ENCODE assay signal across 8 cellular contexts in the genomic region with DNA sequence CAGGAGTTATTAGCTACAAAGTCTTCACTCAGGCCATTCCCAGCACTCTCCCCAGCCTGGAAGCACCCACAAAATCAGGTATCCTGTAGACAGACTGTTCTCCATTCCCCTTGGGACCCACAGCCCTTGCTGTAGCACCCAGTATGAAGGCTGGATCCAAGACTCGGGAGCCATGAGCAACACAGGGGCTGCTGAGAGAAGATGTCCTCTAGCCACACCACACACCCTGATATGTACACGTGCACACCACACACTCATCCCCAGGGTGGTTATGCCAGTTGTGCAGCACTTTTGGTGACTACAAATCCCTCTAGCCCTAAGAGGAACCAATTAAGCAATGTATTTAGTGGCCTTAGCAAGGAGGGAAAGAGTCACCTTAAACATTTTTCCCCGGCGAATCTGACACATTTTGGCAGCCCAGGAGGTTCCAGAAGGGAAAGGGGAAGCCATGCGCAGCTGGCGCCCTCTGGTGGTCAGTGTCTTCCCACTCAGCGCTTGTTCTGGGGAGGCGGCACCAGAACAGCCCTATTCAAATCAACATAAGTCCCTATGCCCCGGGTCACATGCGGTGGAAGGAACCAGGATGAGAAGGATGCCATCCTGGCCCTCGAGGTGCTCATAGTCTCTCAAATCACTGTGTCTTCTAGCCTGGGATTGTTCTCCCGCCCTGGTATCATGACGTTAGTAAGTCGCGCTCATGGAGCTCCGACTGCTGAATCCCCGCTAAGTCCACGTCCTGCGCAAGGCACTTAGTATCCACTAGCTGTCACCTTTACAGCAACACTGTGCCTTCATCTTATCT.
A peak's percentile ranks its signal among the peaks of the same experiment; 100 is the strongest.
DNase-seq lines count a peak whose midpoint lies in the region; ATAC-seq and TF ChIP-seq lines count a peak whose summit lies in the region.

No MANE protein-coding gene starts in this region.

- TF ChIP-seq CTCF in omental fat pad (IDR thresholded peaks at IDR 0.05), result peak in 2 of 3 donors; percentile 73 to 81

- DNase-seq in C1 segment of cervical spinal cord (lab: John Stamatoyannopoulos, UW) (peak in 13 of 14 donors; percentile 14 to 78 (median 55)), KBM-7 (peak; percentile 94), RPMI8226 (peak; percentile 67), foreskin melanocyte (peak; percentile 72), omental fat pad (ENCODE audit: low spot score) (peak; percentile 83), substantia nigra (lab: John Stamatoyannopoulos, UW) (peak in 41 of 49 donors; percentile 8 to 84 (median 59))
- DNase-seq in activated T-helper 9 cell treated with anti-CD3 and anti-CD28 coated beads, Interleukin-2, amount 50 U/mL, for 16 hours (ENCODE audit: low read depth), result peak; percentile 62

- in situ Hi-C loops in KBM-7 (cut with MboI; ENCODE audit: low pct_unique_long_range_greater_than_20kb, low sequenced_read_pairs), result no loop called here

- ATAC-seq in GM19328 (IDR thresholded peaks at IDR 0.05; ENCODE audit: unreplicated experiment), result peak; percentile 49
- peak; percentile 88 for ATAC-seq in omental fat pad (ENCODE audit: low FRiP score)

- H3K27ac ChIP-seq in substantia nigra (ENCODE audit: low read depth, low read length, poor library complexity, severe bottlenecking), result no peak overlapping the region
